ENCODE assay signal across 22 cellular contexts in genomic region chrX:75546724-75547123, GRCh38. TPM values are rescaled to one million over a fixed set of nuclear protein-coding genes. Genes with fewer than 3 reads are reported as not detected.
DNase-seq lines count a peak whose midpoint lies in the region; ATAC-seq and TF ChIP-seq lines count a peak whose summit lies in the region.
"Had no signal": no experiment of that assay in that cellular context is flagged by ENCODE, and none has a peak within 500 bp of the region (broad histone marks: within the 10 kb centered on the region; RNA-seq: fewer than 3 reads in every experiment).

No MANE protein-coding gene starts in this region.

- ATAC-seq in activated naive CD8-positive, alpha-beta T cell treated with anti-CD3 and anti-CD28 coated beads, Interleukin-2, amount 10 ng/mL, durations not matched to agents 7 days and 5 days (ENCODE audit: low read depth): no peak
- no peak for ATAC-seq in activated naive CD8-positive, alpha-beta T cell treated with anti-CD3 and anti-CD28 coated beads, Interleukin-2, amount 50 U/mL, for 24 hours
- ATAC-seq in aorta (ENCODE audit: low FRiP score): peak; percentile 29

- H3K27me3 ChIP-seq in aorta (ENCODE audit: control insufficient read depth in 1 of 2, insufficient read depth in 2 of 2, low read length in 1 of 2): no peaks in the 10 kb centered on the region
- no peaks in the 10 kb centered on the region for H3K27me3 ChIP-seq in stomach
- H3K27me3 ChIP-seq: BE2C had no signal

- TF ChIP-seq EP300 in stomach (IDR thresholded peaks at IDR 0.05): no peak

- peaks cover 6% of the 10 kb centered on the region for H3K4me1 Mint-ChIP-seq in activated naive CD8-positive, alpha-beta T cell treated with anti-CD3 and anti-CD28 coated beads, Interleukin-2, amount 10 ng/mL, durations not matched to agents 7 days and 5 days
- no peaks in the 10 kb centered on the region for H3K4me1 Mint-ChIP-seq in activated naive CD8-positive, alpha-beta T cell treated with anti-CD3 and anti-CD28 coated beads, Interleukin-2, amount 50 U/mL, for 24 hours
- peaks cover 22% of the 10 kb centered on the region for H3K4me1 Mint-ChIP-seq in brain
- H3K4me1 Mint-ChIP-seq in activated naive CD4-positive, alpha-beta T cell treated with anti-CD3 and anti-CD28 coated beads for 36 hours (ENCODE audit: low read depth): peaks cover 7% of the 10 kb centered on the region
- H3K4me1 Mint-ChIP-seq: CD4-positive, CD25-positive, alpha-beta regulatory T cell had no signal

- H3K4me1 ChIP-seq in aorta (ENCODE audit: control insufficient read depth in 1 of 2, insufficient read depth in 2 of 2, low read length in 2 of 2) (peaks cover 0 to 1% of the 10 kb centered on the region in 2 donors), stomach (no peaks in the 10 kb centered on the region)
- H3K4me1 ChIP-seq: BE2C had no signal

- H3K27ac ChIP-seq in aorta (ENCODE audit: low read depth in 1 of 2, low read length in 2 of 2) (no peak overlapping the region), stomach (no peak overlapping the region)
- H3K27ac ChIP-seq: GM23248 had no signal

- TF ChIP-seq CTCF in brain (conservative IDR thresholded peaks at IDR 0.05): no peak
- TF ChIP-seq CTCF in stomach (IDR thresholded peaks at IDR 0.05): no peak

- no peaks in the 10 kb centered on the region for H3K27me3 Mint-ChIP-seq in activated naive CD8-positive, alpha-beta T cell treated with anti-CD3 and anti-CD28 coated beads, Interleukin-2, amount 10 ng/mL, durations not matched to agents 7 days and 5 days
- no peaks in the 10 kb centered on the region for H3K27me3 Mint-ChIP-seq in activated naive CD8-positive, alpha-beta T cell treated with anti-CD3 and anti-CD28 coated beads, Interleukin-2, amount 50 U/mL, for 24 hours
- H3K27me3 Mint-ChIP-seq in brain: no peaks in the 10 kb centered on the region
- no peaks in the 10 kb centered on the region for H3K27me3 Mint-ChIP-seq in activated naive CD4-positive, alpha-beta T cell treated with anti-CD3 and anti-CD28 coated beads for 36 hours (ENCODE audit: low read depth)
- H3K27me3 Mint-ChIP-seq: CD4-positive, CD25-positive, alpha-beta regulatory T cell had no signal

- no peaks in the 10 kb centered on the region for H3K36me3 Mint-ChIP-seq in activated naive CD8-positive, alpha-beta T cell treated with anti-CD3 and anti-CD28 coated beads, Interleukin-2, amount 10 ng/mL, durations not matched to agents 7 days and 5 days
- H3K36me3 Mint-ChIP-seq in activated naive CD8-positive, alpha-beta T cell treated with anti-CD3 and anti-CD28 coated beads, Interleukin-2, amount 50 U/mL, for 24 hours (ENCODE audit: low read depth): no peaks in the 10 kb centered on the region
- H3K36me3 Mint-ChIP-seq in brain: peaks cover 26% of the 10 kb centered on the region
- H3K36me3 Mint-ChIP-seq in activated naive CD4-positive, alpha-beta T cell treated with anti-CD3 and anti-CD28 coated beads for 36 hours (ENCODE audit: low read depth): peaks cover 7% of the 10 kb centered on the region
- H3K36me3 Mint-ChIP-seq: CD4-positive, CD25-positive, alpha-beta regulatory T cell had no signal

- H3K9me3 Mint-ChIP-seq in activated naive CD8-positive, alpha-beta T cell treated with anti-CD3 and anti-CD28 coated beads, Interleukin-2, amount 10 ng/mL, durations not matched to agents 7 days and 5 days: peaks cover 4% of the 10 kb centered on the region
- H3K9me3 Mint-ChIP-seq in activated naive CD8-positive, alpha-beta T cell treated with anti-CD3 and anti-CD28 coated beads, Interleukin-2, amount 50 U/mL, for 24 hours: no peaks in the 10 kb centered on the region
- H3K9me3 Mint-ChIP-seq in brain: peaks cover 6 to 34% (median 26%) of the 10 kb centered on the region in 5 experiments
- H3K9me3 Mint-ChIP-seq in activated naive CD4-positive, alpha-beta T cell treated with anti-CD3 and anti-CD28 coated beads for 36 hours: peaks cover 9% of the 10 kb centered on the region

- CTCF ChIA-PET in activated naive CD4-positive, alpha-beta T cell treated with anti-CD3 and anti-CD28 coated beads for 36 hours (lab: Charles Lee): no interaction called here

- no peak for TF ChIP-seq POLR2A in stomach (IDR thresholded peaks at IDR 0.05)

- no peaks in the 10 kb centered on the region for H3K36me3 ChIP-seq in aorta (ENCODE audit: control insufficient read depth in 1 of 2, insufficient read depth in 2 of 2, low read length in 1 of 2)
- no peaks in the 10 kb centered on the region for H3K36me3 ChIP-seq in stomach
- H3K36me3 ChIP-seq: BE2C had no signal

- H3K4me3 ChIP-seq in aorta (ENCODE audit: low read length in 2 of 2) (no peak overlapping the region), stomach (no peak overlapping the region)
- H3K4me3 ChIP-seq: GM23248 had no signal

- H3K4me3 Mint-ChIP-seq in activated naive CD8-positive, alpha-beta T cell treated with anti-CD3 and anti-CD28 coated beads, Interleukin-2, amount 10 ng/mL, durations not matched to agents 7 days and 5 days: no peak overlapping the region
- H3K4me3 Mint-ChIP-seq in activated naive CD8-positive, alpha-beta T cell treated with anti-CD3 and anti-CD28 coated beads, Interleukin-2, amount 50 U/mL, for 24 hours: no peak overlapping the region
- H3K4me3 Mint-ChIP-seq in brain: no peak overlapping the region
- H3K4me3 Mint-ChIP-seq in activated naive CD4-positive, alpha-beta T cell treated with anti-CD3 and anti-CD28 coated beads for 36 hours: no peak overlapping the region
- H3K4me3 Mint-ChIP-seq: CD4-positive, CD25-positive, alpha-beta regulatory T cell; H9; HFFc6 had no signal

- peak overlapping the region; percentile 30 for H3K27ac Mint-ChIP-seq in activated naive CD8-positive, alpha-beta T cell treated with anti-CD3 and anti-CD28 coated beads, Interleukin-2, amount 10 ng/mL, durations not matched to agents 7 days and 5 days
- H3K27ac Mint-ChIP-seq in activated naive CD8-positive, alpha-beta T cell treated with anti-CD3 and anti-CD28 coated beads, Interleukin-2, amount 50 U/mL, for 24 hours: no peak overlapping the region
- H3K27ac Mint-ChIP-seq in brain: peak overlapping the region in 3 of 5 experiments; percentile 7 to 88 (median 76)
- H3K27ac Mint-ChIP-seq in activated naive CD4-positive, alpha-beta T cell treated with anti-CD3 and anti-CD28 coated beads for 36 hours: no peak overlapping the region
- H3K27ac Mint-ChIP-seq: CD4-positive, CD25-positive, alpha-beta regulatory T cell; H9; HFFc6 had no signal

- H3K9me3 ChIP-seq in aorta (ENCODE audit: control insufficient read depth, low read length): no peaks in the 10 kb centered on the region
- H3K9me3 ChIP-seq in stomach: peaks cover 0 to 4% (median 0%) of the 10 kb centered on the region in 4 donors
- H3K9me3 ChIP-seq: BE2C had no signal

- no peak for DNase-seq in activated naive CD8-positive, alpha-beta T cell treated with anti-CD3 and anti-CD28 coated beads, Interleukin-2, amount 10 ng/mL, durations not matched to agents 7 days and 5 days
- DNase-seq in activated naive CD8-positive, alpha-beta T cell treated with anti-CD3 and anti-CD28 coated beads, Interleukin-2, amount 50 U/mL, for 24 hours: no peak
- DNase-seq in Kasumi-1 (lab: John Stamatoyannopoulos, UW) (peak; percentile 9 to 12), aorta (no peak), stomach (no peak)
- DNase-seq in activated naive CD4-positive, alpha-beta T cell treated with anti-CD3 and anti-CD28 coated beads for 36 hours: no peak
- DNase-seq: BE2C; CD4-positive, CD25-positive, alpha-beta regulatory T cell; COR-L47; GM23248; H9; HFFc6; KG1; NCI-H1694; NCI-H2081; NCI-H2227 treated with DMSO at 0.1 percent for 48 hours; NCI-H774; NK-92 treated with Interleukin-12 subunit alpha and Interleukin-12 subunit beta, amount 100 ng/mL, for 24 hours had no signal

- POLR2A ChIA-PET in activated naive CD8-positive, alpha-beta T cell treated with anti-CD3 and anti-CD28 coated beads, Interleukin-2, amount 10 ng/mL, durations not matched to agents 7 days and 5 days (lab: Charles Lee): no interaction called here

- intact Hi-C loops in aorta (cut with DNase I) (loop anchor here (10.0 kb wide), 2 partner anchors 48 to 622 kb away; partner anchors contain the start of gene NEXMIF (in 1 of the 2)), stomach (cut with DNase I; ENCODE audit: low total_unique reads) (no loop called here)
- intact Hi-C loops in activated naive CD4-positive, alpha-beta T cell treated with anti-CD3 and anti-CD28 coated beads for 36 hours (cut with micrococcal nuclease): no loop called here

RNA-seq across cellular contexts. Expression of gene ZDHHC15, which starts 23.9 kb away (rescaled TPM):
- under 1 TPM; 0.06 to 0.11 TPM for total RNA-seq in activated naive CD8-positive, alpha-beta T cell treated with anti-CD3 and anti-CD28 coated beads, Interleukin-2, amount 10 ng/mL, durations not matched to agents 7 days and 5 days
- polyA plus RNA-seq in brain (ENCODE audit: insufficient read depth, low read depth, low replicate concordance) (3.3 TPM), aorta (1 to 10 TPM in 1 of 2 donors, under 1 TPM in 1; 0.88 to 1.6 TPM), stomach (under 1 TPM; 0.12 to 0.43 (median 0.15) TPM)
- total RNA-seq in aorta (1 to 10 TPM; 3.1 to 4.8 TPM), stomach (1 to 10 TPM in 1 of 5 donors, under 1 TPM in 2, not detected in 2; 0.29 to 3.9 (median 0.58) TPM)
- total RNA-seq in activated naive CD4-positive, alpha-beta T cell treated with anti-CD3 and anti-CD28 coated beads for 36 hours: under 1 TPM; 0.17 to 0.21 TPM
- total RNA-seq: A673, G401, GM23248, HFFc6, HT1080 had no signal

Comparison
In these comparisons a context has a peak if more than half of its experiments do, and no peak if none do; other contexts are left out.
1. H3K27ac Mint-ChIP-seq: peak in activated naive CD8-positive, alpha-beta T cell treated with anti-CD3 and anti-CD28 coated beads, Interleukin-2, amount 10 ng/mL, durations not matched to agents 7 days and 5 days (single experiment) and brain (3 of 5); none in activated naive CD8-positive, alpha-beta T cell treated with anti-CD3 and anti-CD28 coated beads, Interleukin-2, amount 50 U/mL, for 24 hours (single experiment) and activated naive CD4-positive, alpha-beta T cell treated with anti-CD3 and anti-CD28 coated beads for 36 hours (single experiment).
2. DNase-seq: peak in Kasumi-1 (2 of 2); none in activated naive CD8-positive, alpha-beta T cell treated with anti-CD3 and anti-CD28 coated beads, Interleukin-2, amount 10 ng/mL, durations not matched to agents 7 days and 5 days (single experiment), activated naive CD8-positive, alpha-beta T cell treated with anti-CD3 and anti-CD28 coated beads, Interleukin-2, amount 50 U/mL, for 24 hours (single experiment), aorta (0 of 2), stomach (single experiment) and activated naive CD4-positive, alpha-beta T cell treated with anti-CD3 and anti-CD28 coated beads for 36 hours (single experiment).
3. intact Hi-C loops: an anchor here in aorta (10.0 kb wide); none called in stomach and activated naive CD4-positive, alpha-beta T cell treated with anti-CD3 and anti-CD28 coated beads for 36 hours.